ENCODE assay signal across 10 cellular contexts in the genomic region with DNA sequence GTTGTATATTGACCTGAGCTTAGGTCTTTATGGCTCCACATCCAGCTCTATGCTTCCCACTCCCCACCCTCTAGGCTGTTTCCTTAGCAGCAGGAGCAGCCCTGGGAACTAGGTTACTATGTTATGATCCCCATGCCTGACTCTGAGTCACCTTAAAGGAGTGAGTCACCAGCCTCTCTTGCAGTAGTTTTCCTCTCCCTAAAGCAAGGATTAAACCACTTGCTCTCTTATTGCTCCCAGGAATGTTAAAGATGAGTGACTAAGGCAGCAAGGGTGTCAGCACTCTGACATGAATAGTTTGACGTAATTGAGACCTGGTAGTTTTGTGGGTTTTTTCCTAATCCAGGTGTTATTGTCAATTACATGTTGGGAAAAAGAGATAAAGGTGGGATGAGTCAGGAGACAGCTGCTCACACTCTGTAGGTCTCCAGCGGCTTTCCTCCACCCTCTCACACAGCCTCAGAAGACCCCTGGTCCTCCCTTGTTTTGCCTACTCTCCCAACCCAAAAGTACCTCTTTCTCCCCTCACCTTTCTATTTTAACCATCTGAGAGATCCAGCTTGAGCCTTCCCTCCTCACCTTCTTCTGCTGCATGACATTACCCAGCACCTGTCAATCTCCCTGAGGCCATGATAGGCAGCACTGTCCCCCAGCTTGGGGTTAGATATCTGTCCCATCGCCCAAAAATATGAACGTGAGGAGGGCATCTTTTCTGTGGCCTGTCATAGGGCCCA.
DNase-seq lines count a peak whose midpoint lies in the region; ATAC-seq and TF ChIP-seq lines count a peak whose summit lies in the region.
"Had no signal": no experiment of that assay in that cellular context is flagged by ENCODE, and none has a peak within 500 bp of the region (broad histone marks: within the 10 kb centered on the region; RNA-seq: fewer than 3 reads in every experiment).

No MANE protein-coding gene starts in this region.

- no peaks in the 10 kb centered on the region for H3K36me3 ChIP-seq in BJ (ENCODE audit: control insufficient read depth, insufficient read depth, low read length)
- no peaks in the 10 kb centered on the region for H3K36me3 ChIP-seq in IMR-90 (ENCODE audit: control insufficient read depth, insufficient read depth, low read length)
- H3K36me3 ChIP-seq: thyroid gland had no signal

- H2AK9ac ChIP-seq in IMR-90 (replicated peaks; ENCODE audit: low read depth, low read length, poor library complexity), result peak overlapping the region; percentile 30

- peaks cover 13% of the 10 kb centered on the region for H3K9me3 Mint-ChIP-seq in activated CD4-positive, alpha-beta T cell treated with anti-CD3 and anti-CD28 coated beads for 36 hours (ENCODE audit: low read depth)

- TF ChIP-seq CTCF in BJ (IDR thresholded peaks at IDR 0.05; ENCODE audit: insufficient read depth, low read depth, low read length), result no peak
- TF ChIP-seq CTCF in IMR-90 (conservative IDR thresholded peaks at IDR 0.05; ENCODE audit: low read depth, low read length), result no peak
- TF ChIP-seq CTCF in coronary artery (IDR thresholded peaks at IDR 0.05), result no peak

- H4K8ac ChIP-seq in IMR-90 (ENCODE audit: low read depth in 2 of 2, low read length in 2 of 2), result peak overlapping the region; percentile 5 to 47

- CTCF ChIA-PET in BJ (lab: Yijun Ruan, JAX) (interaction anchor here (1.0 kb wide), 1 partner anchor 165 kb away, joined by 3 read pairs; no protein-coding TSS in a partner anchor), IMR-90 (lab: Yijun Ruan, JAX) (interaction anchor here (0.6 kb wide), 1 partner anchor 49 kb away, joined by 3 read pairs; no protein-coding TSS in a partner anchor)
- CTCF ChIA-PET in activated CD4-positive, alpha-beta T cell treated with anti-CD3 and anti-CD28 coated beads for 36 hours (lab: Charles Lee), result no interaction called here

- no peaks in the 10 kb centered on the region for H3K36me3 Mint-ChIP-seq in activated CD4-positive, alpha-beta T cell treated with anti-CD3 and anti-CD28 coated beads for 36 hours (ENCODE audit: low read depth)

- intact Hi-C loops in IMR-90 (cut with micrococcal nuclease), result loop anchor here (5.0 kb wide), 2 partner anchors 70 to 105 kb away; no protein-coding TSS in a partner anchor
- intact Hi-C loops in activated CD4-positive, alpha-beta T cell treated with anti-CD3 and anti-CD28 coated beads for 36 hours (cut with DNase I, micrococcal nuclease), result no loop called here

- no peak overlapping the region for H3K23ac ChIP-seq in IMR-90 (ENCODE audit: low read depth, low read length)

- WGBS in IMR-90 (ENCODE audit: extremely low coverage in 2 of 2, insufficient read length in 1 of 2), 2 experiments, result no CpG with 5 or more reads among the region's 4 CpGs

- no peaks in the 10 kb centered on the region for H3K79me1 ChIP-seq in IMR-90 (ENCODE audit: low read depth in 1 of 2, low read length in 2 of 2)

- no peak overlapping the region; the same call in 1 of the 2 replicates for H3K56ac ChIP-seq in IMR-90 (ENCODE audit: extremely low read depth, insufficient read depth, low read length)

- peak overlapping the region; percentile 62; the same call in 2 of the 3 replicates for H2BK15ac ChIP-seq in IMR-90 (ENCODE audit: low read depth, low read length)

- H4K5ac ChIP-seq in IMR-90 (ENCODE audit: low read depth, low read length), result peak overlapping the region; percentile 57

- ATAC-seq in IMR-90 (ENCODE audit: low read depth) (peak; percentile 98), HG03097 (IDR thresholded peaks at IDR 0.05; ENCODE audit: low FRiP score, unreplicated experiment) (no peak), HG02763 (IDR thresholded peaks at IDR 0.05; ENCODE audit: unreplicated experiment) (no peak)
- no peak for ATAC-seq in activated CD4-positive, alpha-beta T cell treated with anti-CD3 and anti-CD28 coated beads for 36 hours

- no TSS peak for BruUV-seq in IMR-90 (replicated peaks; lab: Mats Ljungman, UMichigan)

- H4K20me1 ChIP-seq in IMR-90 (ENCODE audit: insufficient read depth, low read length), result no peaks in the 10 kb centered on the region

- H3K9ac ChIP-seq in IMR-90 (ENCODE audit: low read depth, low read length), result no peak overlapping the region

- H3K27ac Mint-ChIP-seq in activated CD4-positive, alpha-beta T cell treated with anti-CD3 and anti-CD28 coated beads for 36 hours, result no peak overlapping the region

- peak; percentile 44 for TF ChIP-seq RAD21 in IMR-90 (IDR thresholded peaks at IDR 0.05; ENCODE audit: low read length)

- no peak overlapping the region for H3K4me3 Mint-ChIP-seq in activated CD4-positive, alpha-beta T cell treated with anti-CD3 and anti-CD28 coated beads for 36 hours

- H3K27ac ChIP-seq in IMR-90 (ENCODE audit: insufficient read depth, low read length) (peak overlapping the region; percentile 35), coronary artery (no peak overlapping the region)
- H3K27ac ChIP-seq: thyroid gland had no signal

- H2AFZ ChIP-seq in IMR-90 (replicated peaks; ENCODE audit: low read length, poor library complexity), result peak overlapping the region; percentile 9

- H3K4me2 ChIP-seq in IMR-90 (ENCODE audit: low read depth, low read length), result no peak overlapping the region

- H3K27me3 ChIP-seq in BJ (ENCODE audit: control insufficient read depth, insufficient read depth, low read length) (no peaks in the 10 kb centered on the region), IMR-90 (ENCODE audit: control insufficient read depth, insufficient read depth, low read length) (no peaks in the 10 kb centered on the region)
- H3K27me3 ChIP-seq: thyroid gland had no signal

- peak overlapping the region; percentile 64 for H2BK120ac ChIP-seq in IMR-90 (ENCODE audit: low read depth, low read length)

- peak overlapping the region; percentile 81 for H3K18ac ChIP-seq in IMR-90 (ENCODE audit: low read depth, low read length)

- H3K9me1 ChIP-seq in IMR-90 (ENCODE audit: insufficient read depth, low read length), result peaks cover 9% of the 10 kb centered on the region; the same call in 1 of the 2 replicates

- peak overlapping the region; percentile 81 for H2BK20ac ChIP-seq in IMR-90 (ENCODE audit: low read depth, low read length)

- peaks cover 8% of the 10 kb centered on the region for H3K4me1 ChIP-seq in IMR-90 (ENCODE audit: control insufficient read depth, insufficient read depth, low read length)
- H3K4me1 ChIP-seq: thyroid gland had no signal

- dilution Hi-C loops in IMR-90 (cut with HindIII; ENCODE audit: low sequenced_read_pairs, unreplicated experiment), result no loop called here

- H3K4me3 ChIP-seq in BJ (ENCODE audit: low read depth, low read length), result no peak overlapping the region
- no peak overlapping the region for H3K4me3 ChIP-seq in IMR-90 (ENCODE audit: insufficient read depth, low read depth, low read length)
- no peak overlapping the region for H3K4me3 ChIP-seq in coronary artery
- H3K4me3 ChIP-seq: thyroid gland had no signal

- peak overlapping the region; percentile 39 for H3K4ac ChIP-seq in IMR-90 (ENCODE audit: low read depth, low read length)

- H4K91ac ChIP-seq in IMR-90 (ENCODE audit: insufficient read depth, low read depth, low read length), result peak overlapping the region; percentile 83

- POLR2A ChIA-PET in BJ (lab: Charles Lee) (no interaction called here), IMR-90 (lab: Charles Lee; ENCODE audit: unreplicated experiment) (no interaction called here)
- POLR2A ChIA-PET in activated CD4-positive, alpha-beta T cell treated with anti-CD3 and anti-CD28 coated beads for 36 hours (lab: Charles Lee), result no interaction called here

- peaks cover 18% of the 10 kb centered on the region for H3K27me3 Mint-ChIP-seq in activated CD4-positive, alpha-beta T cell treated with anti-CD3 and anti-CD28 coated beads for 36 hours

- peak; percentile 98 for DNase-seq in BJ (ENCODE audit: low read depth)
- DNase-seq in IMR-90, result peak; percentile 100
- DNase-seq in coronary artery (ENCODE audit: low spot score), result peak; percentile 24
- DNase-seq in myocyte (ENCODE audit: low read depth), result peak; percentile 97
- no peak for DNase-seq in NCI-H2081 (lab: John Stamatoyannopoulos, UW)
- DNase-seq in activated CD4-positive, alpha-beta T cell treated with anti-CD3 and anti-CD28 coated beads for 36 hours, result no peak
- DNase-seq: activated effector memory CD4-positive, alpha-beta T cell treated with anti-CD3 and anti-CD28 coated beads, Interleukin-2, amount 50 U/mL, for 16 hours; thyroid gland had no signal

- no peak for TF ChIP-seq POLR2A in IMR-90 (IDR thresholded peaks at IDR 0.05; ENCODE audit: low read depth, low read length)

- H3K4me1 Mint-ChIP-seq in activated CD4-positive, alpha-beta T cell treated with anti-CD3 and anti-CD28 coated beads for 36 hours, result no peaks in the 10 kb centered on the region

- H2BK5ac ChIP-seq in IMR-90 (ENCODE audit: low read depth, low read length, poor library complexity, severe bottlenecking), result peak overlapping the region; percentile 68

- H2AK5ac ChIP-seq in IMR-90 (ENCODE audit: low read depth, low read length), result peak overlapping the region; percentile 83

- peak overlapping the region; percentile 8; the same call in 1 of the 2 replicates for H3K14ac ChIP-seq in IMR-90 (replicated peaks; ENCODE audit: low read depth, low read length)

- H3K9me3 ChIP-seq in IMR-90 (ENCODE audit: control insufficient read depth, insufficient read depth, low read length), result peaks cover 2% of the 10 kb centered on the region; the same call in 1 of the 2 replicates
- H3K9me3 ChIP-seq: thyroid gland had no signal

- in situ Hi-C loops in IMR-90 (cut with MboI; ENCODE audit: low sequenced_read_pairs), result no loop called here

TF ChIP-seq in IMR-90, 13 proteins besides CTCF, POLR2A, EP300 and RAD21 (continues in another document):
- no peak; the same call in 1 of the 2 replicates for TF ChIP-seq MAFK (IDR thresholded peaks at IDR 0.05; ENCODE audit: low read depth, low read length)
- TF ChIP-seq BHLHE40 (IDR thresholded peaks at IDR 0.05; ENCODE audit: low read depth, low read length), result peak; percentile 71; the same call in 1 of the 2 replicates
- peak; percentile 86; the same call in 1 of the 2 replicates for TF ChIP-seq MAZ (IDR thresholded peaks at IDR 0.05; ENCODE audit: borderline replicate concordance, low read depth, low read length)
- TF ChIP-seq FOS (IDR thresholded peaks at IDR 0.05; ENCODE audit: low read depth, low read length), result peak; percentile 100
- TF ChIP-seq RCOR1 (IDR thresholded peaks at IDR 0.05; ENCODE audit: insufficient replicate concordance, low read length), result peak; percentile 48
- 0 out of 2 replicates have a peak, but pooled peaks have one; percentile 15 for TF ChIP-seq RFX5 (IDR thresholded peaks at IDR 0.05; ENCODE audit: low read depth, low read length)
- 0 out of 2 replicates have a peak, but pooled peaks have one; percentile 19 for TF ChIP-seq MXI1 (IDR thresholded peaks at IDR 0.05; ENCODE audit: borderline replicate concordance, low read depth, low read length)
- TF ChIP-seq SMC3 (IDR thresholded peaks at IDR 0.05; ENCODE audit: low read depth, low read length), result peak; percentile 28; the same call in 1 of the 2 replicates
- peak; percentile 84 for TF ChIP-seq CEBPB (IDR thresholded peaks at IDR 0.05; ENCODE audit: low read depth, low read length)
- TF ChIP-seq CHD1 (IDR thresholded peaks at IDR 0.05; ENCODE audit: low read depth, low read length), result no peak; the same call in 1 of the 2 replicates
- peak; percentile 51; the same call in 1 of the 2 replicates for TF ChIP-seq NFE2L2 (IDR thresholded peaks at IDR 0.05; ENCODE audit: low read depth, low read length)

Comparison
In these comparisons a context has a peak if more than half of its experiments do, and no peak if none do; other contexts are left out.
1. DNase-seq: peak in BJ (single experiment), IMR-90 (single experiment), coronary artery (single experiment) and myocyte (single experiment); none in NCI-H2081 (0 of 2) and activated CD4-positive, alpha-beta T cell treated with anti-CD3 and anti-CD28 coated beads for 36 hours (single experiment).